In the genomic region with DNA sequence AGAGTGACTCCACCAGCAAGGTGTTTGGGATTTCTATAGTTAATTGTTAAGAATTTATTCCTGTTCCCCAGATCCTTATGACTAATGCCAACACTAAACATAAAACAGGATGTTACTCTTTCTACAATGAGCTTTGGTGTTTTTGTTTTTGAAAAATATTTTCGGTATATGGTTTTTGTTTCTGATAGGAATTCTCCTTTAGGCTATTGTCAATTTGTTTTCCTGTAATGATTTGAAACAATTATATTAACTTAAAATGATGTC, we compare ENCODE assay signal across 25 cellular contexts.
"Had no signal": no experiment of that assay in that cellular context is flagged by ENCODE, and none has a peak within 500 bp of the region (broad histone marks: within the 10 kb centered on the region; RNA-seq: fewer than 3 reads in every experiment).

No MANE protein-coding gene starts in this region.

- H3K4me1 ChIP-seq: parathyroid adenoma had no signal

- H3K27ac Mint-ChIP-seq: activated CD4-positive, alpha-beta memory T cell treated with anti-CD3 and anti-CD28 coated beads for 36 hours; activated naive CD4-positive, alpha-beta T cell treated with anti-CD3 and anti-CD28 coated beads for 36 hours; activated naive CD8-positive, alpha-beta T cell treated with anti-CD3 and anti-CD28 coated beads, Interleukin-2, amount 10 ng/mL, durations not matched to agents 7 days and 5 days; activated T-cell treated with anti-CD3 and anti-CD28 coated beads, Interleukin-2, amount 50 U/mL, for 72 hours; memory B cell; stimulated activated memory B cell treated with anti-CD40 and anti-IgM and Interleukin-4, amounts not matched to agents 10 μg/mL and 1 μg/mL and 100 μg/mL, for 72 hours had no signal

- H3K9ac ChIP-seq: parathyroid adenoma had no signal

- H3K4me1 Mint-ChIP-seq: activated naive CD8-positive, alpha-beta T cell treated with anti-CD3 and anti-CD28 coated beads, Interleukin-2, amount 10 ng/mL, durations not matched to agents 7 days and 5 days; memory B cell; stimulated activated memory B cell treated with anti-CD40 and anti-IgM and Interleukin-4, amounts not matched to agents 10 μg/mL and 1 μg/mL and 100 μg/mL, for 72 hours had no signal

- FAIRE-seq: endometrium, islet of Langerhans had no signal

- DNase-seq: activated CD4-positive, alpha-beta memory T cell treated with anti-CD3 and anti-CD28 coated beads for 36 hours; activated CD4-positive, alpha-beta T cell treated with anti-CD3 and anti-CD28 coated beads for 4 hours; activated CD4-positive, CD25-positive, alpha-beta regulatory T cell; activated effector memory CD4-positive, alpha-beta T cell treated with Interleukin-2 at 50 U/mL for 16 hours; activated naive CD4-positive, alpha-beta T cell treated with anti-CD3 and anti-CD28 coated beads for 36 hours; activated naive CD8-positive, alpha-beta T cell treated with anti-CD3 and anti-CD28 coated beads, Interleukin-2, amount 10 ng/mL, durations not matched to agents 7 days and 5 days; activated T-cell treated with anti-CD3 and anti-CD28 coated beads, Interleukin-2, amount 50 U/mL, for 72 hours; amniotic stem cell; effector CD4-positive, alpha-beta T cell; gastrocnemius medialis; left cardiac atrium; right cardiac atrium; stimulated activated CD4-positive, alpha-beta T cell treated with anti-CD3 and anti-CD28 coated beads, Interleukin-2, amount 100 ng/mL, for 24 hours; stomach; T-helper 1 cell; T-helper 9 cell had no signal

- H3K36me3 Mint-ChIP-seq: activated CD4-positive, alpha-beta memory T cell treated with anti-CD3 and anti-CD28 coated beads for 36 hours; activated naive CD8-positive, alpha-beta T cell treated with anti-CD3 and anti-CD28 coated beads, Interleukin-2, amount 10 ng/mL, durations not matched to agents 7 days and 5 days; memory B cell; stimulated activated memory B cell treated with anti-CD40 and anti-IgM and Interleukin-4, amounts not matched to agents 10 μg/mL and 1 μg/mL and 100 μg/mL, for 72 hours had no signal

- H2AFZ ChIP-seq: parathyroid adenoma had no signal

- H3K36me3 ChIP-seq: cardiac muscle cell, gastrocnemius medialis, stomach, suprapubic skin, tibial nerve had no signal

- H3K4me3 Mint-ChIP-seq: activated CD4-positive, alpha-beta memory T cell treated with anti-CD3 and anti-CD28 coated beads for 36 hours; activated naive CD4-positive, alpha-beta T cell treated with anti-CD3 and anti-CD28 coated beads for 36 hours; activated naive CD8-positive, alpha-beta T cell treated with anti-CD3 and anti-CD28 coated beads, Interleukin-2, amount 10 ng/mL, durations not matched to agents 7 days and 5 days; activated T-cell treated with anti-CD3 and anti-CD28 coated beads, Interleukin-2, amount 50 U/mL, for 72 hours; memory B cell; stimulated activated memory B cell treated with anti-CD40 and anti-IgM and Interleukin-4, amounts not matched to agents 10 μg/mL and 1 μg/mL and 100 μg/mL, for 72 hours had no signal

- H3K4me3 ChIP-seq: cardiac muscle cell, gastrocnemius medialis, skin epidermis, stomach, suprapubic skin, tibial nerve had no signal

- H3K27me3 ChIP-seq: gastrocnemius medialis, tibial nerve had no signal

- H3K9me3 ChIP-seq: gastrocnemius medialis, stomach, suprapubic skin, tibial nerve had no signal

- H3K9me3 Mint-ChIP-seq: activated CD4-positive, alpha-beta memory T cell treated with anti-CD3 and anti-CD28 coated beads for 36 hours; activated naive CD4-positive, alpha-beta T cell treated with anti-CD3 and anti-CD28 coated beads for 36 hours; activated naive CD8-positive, alpha-beta T cell treated with anti-CD3 and anti-CD28 coated beads, Interleukin-2, amount 10 ng/mL, durations not matched to agents 7 days and 5 days; activated T-cell treated with anti-CD3 and anti-CD28 coated beads, Interleukin-2, amount 50 U/mL, for 72 hours; memory B cell; stimulated activated memory B cell treated with anti-CD40 and anti-IgM and Interleukin-4, amounts not matched to agents 10 μg/mL and 1 μg/mL and 100 μg/mL, for 72 hours had no signal

- H3K27ac ChIP-seq: cardiac muscle cell, gastrocnemius medialis, parathyroid adenoma, skin epidermis, stomach had no signal
